18 cellular contexts compared by ENCODE assay signal in the genomic region with DNA sequence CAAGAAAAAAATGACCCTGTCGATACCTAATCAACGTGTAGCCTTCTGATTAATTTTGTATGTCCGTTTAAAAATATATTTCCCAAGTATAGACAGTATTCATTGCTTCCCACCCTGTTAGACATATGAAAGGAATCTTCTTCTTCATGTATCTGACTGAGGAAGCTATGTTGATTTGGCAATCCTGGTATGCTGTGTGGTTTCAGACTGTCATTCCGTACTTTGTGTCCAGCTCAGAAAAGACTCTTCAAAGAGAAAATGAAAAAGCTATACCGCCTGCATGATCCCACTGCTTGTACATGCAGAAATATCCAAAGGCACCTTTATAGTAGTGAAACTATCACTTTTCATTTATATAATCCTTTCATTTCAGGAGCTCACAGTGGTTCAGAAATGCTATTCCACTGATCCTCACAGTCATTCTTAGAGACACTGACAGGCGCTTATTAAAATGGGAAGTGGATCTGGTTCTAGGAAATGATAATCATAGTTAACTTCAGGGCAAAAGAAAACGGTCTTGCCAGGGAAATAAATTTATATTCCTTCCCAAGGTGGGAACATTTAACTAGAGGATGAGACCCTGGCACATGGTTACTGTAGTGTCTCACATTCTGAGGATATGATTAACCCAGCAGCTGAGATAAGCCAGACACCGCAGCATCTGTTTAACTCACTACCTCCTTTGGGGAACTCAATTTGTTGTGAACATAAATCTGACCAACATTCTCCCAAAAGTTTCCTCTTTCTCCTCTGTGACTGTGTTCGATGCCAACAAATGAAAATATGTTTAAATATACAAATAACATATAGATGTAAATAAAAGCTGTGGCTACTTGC.
A peak's percentile ranks its signal among the peaks of the same experiment; 100 is the strongest.
DNase-seq lines count a peak whose midpoint lies in the region; ATAC-seq and TF ChIP-seq lines count a peak whose summit lies in the region.
"Had no signal": no experiment of that assay in that cellular context is flagged by ENCODE, and none has a peak within 500 bp of the region (broad histone marks: within the 10 kb centered on the region; RNA-seq: fewer than 3 reads in every experiment).

No MANE protein-coding gene starts in this region.

- no peaks in the 10 kb centered on the region for H3K27me3 Mint-ChIP-seq in activated CD4-positive, alpha-beta T cell treated with anti-CD3 and anti-CD28 coated beads for 36 hours
- H3K27me3 Mint-ChIP-seq: activated CD4-positive, alpha-beta memory T cell treated with anti-CD3 and anti-CD28 coated beads for 36 hours; natural killer cell treated with Interleukin-12 subunit alpha and Interleukin-12 subunit beta and Interleukin-15 and Interleukin-18, amount 100 ng/mL, for 72 hours; T-cell had no signal

- H3K36me3 Mint-ChIP-seq in activated CD4-positive, alpha-beta T cell treated with anti-CD3 and anti-CD28 coated beads for 36 hours (ENCODE audit: low read depth), result no peaks in the 10 kb centered on the region
- H3K36me3 Mint-ChIP-seq: activated CD4-positive, alpha-beta memory T cell treated with anti-CD3 and anti-CD28 coated beads for 36 hours; natural killer cell treated with Interleukin-12 subunit alpha and Interleukin-12 subunit beta and Interleukin-15 and Interleukin-18, amount 100 ng/mL, for 72 hours; T-cell had no signal

- no peak for TF ChIP-seq POLR2A in gastrocnemius medialis (IDR thresholded peaks at IDR 0.05)

- H3K9ac ChIP-seq in skeletal muscle satellite cell (ENCODE audit: low read depth, low read length), result peak overlapping the region; percentile 87

- peaks cover 3% of the 10 kb centered on the region for H3K9me3 Mint-ChIP-seq in activated CD4-positive, alpha-beta T cell treated with anti-CD3 and anti-CD28 coated beads for 36 hours (ENCODE audit: low read depth)
- H3K9me3 Mint-ChIP-seq: GM23338; natural killer cell treated with Interleukin-12 subunit alpha and Interleukin-12 subunit beta and Interleukin-15 and Interleukin-18, amount 100 ng/mL, for 72 hours had no signal

- H3K4me1 ChIP-seq in skeletal muscle satellite cell (ENCODE audit: control insufficient read depth, insufficient read depth, low read length), result peaks cover 28% of the 10 kb centered on the region
- H3K4me1 ChIP-seq in gastrocnemius medialis, result no peaks in the 10 kb centered on the region
- H3K4me1 ChIP-seq: esophagus muscularis mucosa, transverse colon had no signal

- H3K36me3 ChIP-seq in skeletal muscle satellite cell (ENCODE audit: insufficient read depth, low read length) (no peaks in the 10 kb centered on the region), gastrocnemius medialis (no peaks in the 10 kb centered on the region)
- H3K36me3 ChIP-seq: esophagus muscularis mucosa, transverse colon had no signal

- H3K27ac ChIP-seq in gastrocnemius medialis, result no peak overlapping the region
- H3K27ac ChIP-seq: esophagus muscularis mucosa, transverse colon had no signal

- no peak overlapping the region for H3K27ac Mint-ChIP-seq in activated CD4-positive, alpha-beta T cell treated with anti-CD3 and anti-CD28 coated beads for 36 hours
- H3K27ac Mint-ChIP-seq: activated CD4-positive, alpha-beta memory T cell treated with anti-CD3 and anti-CD28 coated beads for 36 hours; GM23338; natural killer cell treated with Interleukin-12 subunit alpha and Interleukin-12 subunit beta and Interleukin-15 and Interleukin-18, amount 100 ng/mL, for 72 hours; T-cell had no signal

- CTCF ChIA-PET in activated CD4-positive, alpha-beta T cell treated with anti-CD3 and anti-CD28 coated beads for 36 hours (lab: Charles Lee), result no interaction called here

- no peak overlapping the region for H3K4me3 ChIP-seq in HFF-Myc (replicated peaks; ENCODE audit: low read depth, low read length)
- no peak overlapping the region for H3K4me3 ChIP-seq in fibroblast of the aortic adventitia (ENCODE audit: low read depth, low read length)
- H3K4me3 ChIP-seq in skeletal muscle satellite cell (ENCODE audit: low read length), result peak overlapping the region; percentile 35
- H3K4me3 ChIP-seq in gastrocnemius medialis, result no peak overlapping the region
- H3K4me3 ChIP-seq: esophagus muscularis mucosa, GM12878, GM23338, transverse colon had no signal

- no peak overlapping the region for H3K4me3 Mint-ChIP-seq in activated CD4-positive, alpha-beta T cell treated with anti-CD3 and anti-CD28 coated beads for 36 hours
- H3K4me3 Mint-ChIP-seq: activated CD4-positive, alpha-beta memory T cell treated with anti-CD3 and anti-CD28 coated beads for 36 hours; GM23338; natural killer cell treated with Interleukin-12 subunit alpha and Interleukin-12 subunit beta and Interleukin-15 and Interleukin-18, amount 100 ng/mL, for 72 hours; T-cell had no signal

- no peaks in the 10 kb centered on the region for H3K27me3 ChIP-seq in skeletal muscle satellite cell (ENCODE audit: control insufficient read depth, insufficient read depth, low read length)
- no peaks in the 10 kb centered on the region for H3K27me3 ChIP-seq in gastrocnemius medialis
- H3K27me3 ChIP-seq: esophagus muscularis mucosa, transverse colon had no signal

- DNase-seq in HFF-Myc (ENCODE audit: extremely low read depth, low read depth), result peak; percentile 4
- peak; percentile 24 for DNase-seq in SW480 (ENCODE audit: low spot score)
- DNase-seq in fibroblast of the aortic adventitia (ENCODE audit: low read depth), result peak; percentile 55
- DNase-seq in gastrocnemius medialis, result no peak
- DNase-seq in NCI-H2029 (lab: John Stamatoyannopoulos, UW), result no peak
- DNase-seq in DMS114 treated with DMSO at 0.1 percent for 48 hours (lab: John Stamatoyannopoulos, UW; ENCODE audit: unreplicated experiment), result no peak
- DNase-seq in activated CD4-positive, alpha-beta T cell treated with anti-CD3 and anti-CD28 coated beads for 36 hours, result no peak
- DNase-seq: activated CD4-positive, alpha-beta memory T cell treated with anti-CD3 and anti-CD28 coated beads for 36 hours; activated effector memory CD4-positive, alpha-beta T cell treated with anti-CD3 and anti-CD28 coated beads, Interleukin-2, amount 50 U/mL, for 16 hours; cerebellar nuclear complex; T-cell; transverse colon had no signal

- no peaks in the 10 kb centered on the region for H3K4me1 Mint-ChIP-seq in activated CD4-positive, alpha-beta T cell treated with anti-CD3 and anti-CD28 coated beads for 36 hours
- H3K4me1 Mint-ChIP-seq: GM23338, T-cell had no signal

- intact Hi-C loops in gastrocnemius medialis (cut with DNase I; ENCODE audit: low total_unique reads), result no loop called here
- intact Hi-C loops in activated CD4-positive, alpha-beta T cell treated with anti-CD3 and anti-CD28 coated beads for 36 hours (cut with DNase I, micrococcal nuclease), result no loop called here

- TF ChIP-seq CTCF in HFF-Myc (IDR thresholded peaks at IDR 0.05; ENCODE audit: low read depth, low read length, missing control alignments), result no peak
- no peak for TF ChIP-seq CTCF in fibroblast of the aortic adventitia (IDR thresholded peaks at IDR 0.05; ENCODE audit: insufficient read depth, low read length)
- TF ChIP-seq CTCF in gastrocnemius medialis (IDR thresholded peaks at IDR 0.05 in 4 of 5, conservative IDR thresholded peaks at IDR 0.05 in 1 of 5), result no peak

- no peaks in the 10 kb centered on the region for H3K9me3 ChIP-seq in skeletal muscle satellite cell (replicated peaks; ENCODE audit: low read length)
- no peaks in the 10 kb centered on the region for H3K9me3 ChIP-seq in gastrocnemius medialis
- H3K9me3 ChIP-seq: esophagus muscularis mucosa, transverse colon had no signal

- POLR2A ChIA-PET in activated CD4-positive, alpha-beta T cell treated with anti-CD3 and anti-CD28 coated beads for 36 hours (lab: Charles Lee), result no interaction called here

- in situ Hi-C loops in gastrocnemius medialis (cut with MboI; ENCODE audit: low sequenced_read_pairs in 4 of 4), result no loop called here

- H3K4me2 ChIP-seq in skeletal muscle satellite cell (ENCODE audit: low read length), result peak overlapping the region; percentile 79
- H3K4me2 ChIP-seq: GM23338 had no signal

- ATAC-seq in gastrocnemius medialis, result no peak
- ATAC-seq in activated CD4-positive, alpha-beta T cell treated with anti-CD3 and anti-CD28 coated beads for 36 hours, result no peak
- ATAC-seq: GM12878; GM23338; HepG2; natural killer cell treated with Interleukin-12 subunit alpha and Interleukin-12 subunit beta and Interleukin-15 and Interleukin-18, amount 100 ng/mL, for 72 hours; T-cell had no signal

Comparison
In these comparisons a context has a peak if more than half of its experiments do, and no peak if none do; other contexts are left out.
1. DNase-seq: peak in HFF-Myc (single experiment), SW480 (single experiment) and fibroblast of the aortic adventitia (single experiment); none in gastrocnemius medialis (0 of 2), NCI-H2029 (single experiment), DMS114 treated with DMSO at 0.1 percent for 48 hours (single experiment) and activated CD4-positive, alpha-beta T cell treated with anti-CD3 and anti-CD28 coated beads for 36 hours (single experiment).